In genomic region chrX:73943572-73943899, GRCh38 we compare ENCODE assay signal across 8 cellular contexts.
A peak's percentile ranks its signal among the peaks of the same experiment; 100 is the strongest.
DNase-seq lines count a peak whose midpoint lies in the region; ATAC-seq, FAIRE-seq and TF ChIP-seq lines count a peak whose summit lies in the region.

No MANE protein-coding gene starts in this region.

- H3K4me1 Mint-ChIP-seq in activated CD4-positive, alpha-beta T cell treated with anti-CD3 and anti-CD28 coated beads for 36 hours, result peaks cover 15% of the 10 kb centered on the region
- H3K4me1 Mint-ChIP-seq in activated T-helper 2 cell treated with anti-CD3 and anti-CD28 coated beads, Interferon-gamma antibody, Interleukin-2, Interleukin-4, amounts not matched to agents 10 μg/mL and 5 μg/mL and 100 μg/mL, durations not matched to agents 14 hours and 24 hours and 36 hours (ENCODE audit: low read depth), result peaks cover 11% of the 10 kb centered on the region

- peak overlapping the region; percentile 96 for H3K27ac Mint-ChIP-seq in activated CD4-positive, alpha-beta T cell treated with anti-CD3 and anti-CD28 coated beads for 36 hours
- peak overlapping the region; percentile 89 for H3K27ac Mint-ChIP-seq in activated T-helper 2 cell treated with anti-CD3 and anti-CD28 coated beads, Interferon-gamma antibody, Interleukin-2, Interleukin-4, amounts not matched to agents 10 μg/mL and 5 μg/mL and 100 μg/mL, durations not matched to agents 14 hours and 24 hours and 36 hours

- intact Hi-C loops in activated CD4-positive, alpha-beta T cell treated with anti-CD3 and anti-CD28 coated beads for 36 hours (cut with DNase I, micrococcal nuclease), result loop anchor here in 1 of 2 experiments (5.0 to 10.0 kb wide), 3 partner anchors 1211 to 1666 kb away; partner anchors contain the start of genes ABCB7, HDAC8 and RPS4X
- intact Hi-C loops in activated T-helper 2 cell treated with anti-CD3 and anti-CD28 coated beads, Interferon-gamma antibody, Interleukin-2, Interleukin-4, amounts not matched to agents 10 μg/mL and 5 μg/mL and 100 μg/mL, durations not matched to agents 14 hours and 24 hours and 36 hours (cut with micrococcal nuclease), result loop anchor here (5.0 to 10.0 kb wide), 2 partner anchors 69 to 671 kb away; partner anchors contain the start of gene RLIM

- H3K4me3 ChIP-seq in kidney epithelial cell (ENCODE audit: low read depth, low read length), result peak overlapping the region; percentile 92

- DNase-seq in activated CD4-positive, alpha-beta T cell treated with anti-CD3 and anti-CD28 coated beads for 36 hours, result no peak
- no peak for DNase-seq in activated CD4-positive, alpha-beta T cell treated with anti-CD3 and anti-CD28 coated beads, Interleukin-2, amount 50 U/mL, for 4 hours
- DNase-seq in activated T-helper 2 cell treated with anti-CD3 and anti-CD28 coated beads, Interferon-gamma antibody, Interleukin-2, Interleukin-4, amounts not matched to agents 10 μg/mL and 5 μg/mL and 100 μg/mL, durations not matched to agents 14 hours and 24 hours and 36 hours (ENCODE audit: low spot score), result no peak
- DNase-seq in kidney epithelial cell (ENCODE audit: low read depth) (no peak), frontal cortex (ENCODE audit: low spot score in 2 of 2) (no peak)

- no peaks in the 10 kb centered on the region for H3K27me3 ChIP-seq in kidney epithelial cell (ENCODE audit: control insufficient read depth, insufficient read depth, low read length)

- H3K36me3 Mint-ChIP-seq in activated CD4-positive, alpha-beta T cell treated with anti-CD3 and anti-CD28 coated beads for 36 hours (ENCODE audit: low read depth), result peaks cover 7% of the 10 kb centered on the region
- H3K36me3 Mint-ChIP-seq in activated T-helper 2 cell treated with anti-CD3 and anti-CD28 coated beads, Interferon-gamma antibody, Interleukin-2, Interleukin-4, amounts not matched to agents 10 μg/mL and 5 μg/mL and 100 μg/mL, durations not matched to agents 14 hours and 24 hours and 36 hours (ENCODE audit: low read depth), result peaks cover 18% of the 10 kb centered on the region

- no peaks in the 10 kb centered on the region for H3K9me3 Mint-ChIP-seq in activated CD4-positive, alpha-beta T cell treated with anti-CD3 and anti-CD28 coated beads for 36 hours (ENCODE audit: low read depth)
- H3K9me3 Mint-ChIP-seq in activated T-helper 2 cell treated with anti-CD3 and anti-CD28 coated beads, Interferon-gamma antibody, Interleukin-2, Interleukin-4, amounts not matched to agents 10 μg/mL and 5 μg/mL and 100 μg/mL, durations not matched to agents 14 hours and 24 hours and 36 hours, result no peaks in the 10 kb centered on the region

- POLR2A ChIA-PET in activated CD4-positive, alpha-beta T cell treated with anti-CD3 and anti-CD28 coated beads for 36 hours (lab: Charles Lee), result no interaction called here

- no peak for FAIRE-seq in frontal cortex (lab: Jason Lieb, UNC)

- no peak for TF ChIP-seq CTCF in kidney epithelial cell (IDR thresholded peaks at IDR 0.05; ENCODE audit: insufficient read depth, low read length, poor library complexity, severe bottlenecking)

- H3K27ac ChIP-seq in temporal lobe (ENCODE audit: low read depth, low read length), result peak overlapping the region; percentile 48

- H3K4me3 Mint-ChIP-seq in activated CD4-positive, alpha-beta T cell treated with anti-CD3 and anti-CD28 coated beads for 36 hours, result peak overlapping the region; percentile 89
- H3K4me3 Mint-ChIP-seq in activated T-helper 2 cell treated with anti-CD3 and anti-CD28 coated beads, Interferon-gamma antibody, Interleukin-2, Interleukin-4, amounts not matched to agents 10 μg/mL and 5 μg/mL and 100 μg/mL, durations not matched to agents 14 hours and 24 hours and 36 hours (ENCODE audit: low read depth), result peak overlapping the region; percentile 83

- no peaks in the 10 kb centered on the region for H3K27me3 Mint-ChIP-seq in activated CD4-positive, alpha-beta T cell treated with anti-CD3 and anti-CD28 coated beads for 36 hours
- no peaks in the 10 kb centered on the region for H3K27me3 Mint-ChIP-seq in activated T-helper 2 cell treated with anti-CD3 and anti-CD28 coated beads, Interferon-gamma antibody, Interleukin-2, Interleukin-4, amounts not matched to agents 10 μg/mL and 5 μg/mL and 100 μg/mL, durations not matched to agents 14 hours and 24 hours and 36 hours (ENCODE audit: low read depth)

- no peak for ATAC-seq in activated CD4-positive, alpha-beta T cell treated with anti-CD3 and anti-CD28 coated beads for 36 hours
- ATAC-seq in GM21576 (IDR thresholded peaks at IDR 0.05; ENCODE audit: unreplicated experiment) (no peak), HG02642 (IDR thresholded peaks at IDR 0.05; ENCODE audit: poor library complexity, unreplicated experiment) (no peak)

- CTCF ChIA-PET in activated CD4-positive, alpha-beta T cell treated with anti-CD3 and anti-CD28 coated beads for 36 hours (lab: Charles Lee), result interaction anchor here (0.6 to 0.7 kb wide), 2 partner anchors 10 to 52 kb away, joined by 3 read pairs; no protein-coding TSS in a partner anchor

- no peaks in the 10 kb centered on the region for H3K36me3 ChIP-seq in kidney epithelial cell (ENCODE audit: control insufficient read depth, insufficient read depth, low read length)
